9 cellular contexts compared by ENCODE assay signal in the genomic region with DNA sequence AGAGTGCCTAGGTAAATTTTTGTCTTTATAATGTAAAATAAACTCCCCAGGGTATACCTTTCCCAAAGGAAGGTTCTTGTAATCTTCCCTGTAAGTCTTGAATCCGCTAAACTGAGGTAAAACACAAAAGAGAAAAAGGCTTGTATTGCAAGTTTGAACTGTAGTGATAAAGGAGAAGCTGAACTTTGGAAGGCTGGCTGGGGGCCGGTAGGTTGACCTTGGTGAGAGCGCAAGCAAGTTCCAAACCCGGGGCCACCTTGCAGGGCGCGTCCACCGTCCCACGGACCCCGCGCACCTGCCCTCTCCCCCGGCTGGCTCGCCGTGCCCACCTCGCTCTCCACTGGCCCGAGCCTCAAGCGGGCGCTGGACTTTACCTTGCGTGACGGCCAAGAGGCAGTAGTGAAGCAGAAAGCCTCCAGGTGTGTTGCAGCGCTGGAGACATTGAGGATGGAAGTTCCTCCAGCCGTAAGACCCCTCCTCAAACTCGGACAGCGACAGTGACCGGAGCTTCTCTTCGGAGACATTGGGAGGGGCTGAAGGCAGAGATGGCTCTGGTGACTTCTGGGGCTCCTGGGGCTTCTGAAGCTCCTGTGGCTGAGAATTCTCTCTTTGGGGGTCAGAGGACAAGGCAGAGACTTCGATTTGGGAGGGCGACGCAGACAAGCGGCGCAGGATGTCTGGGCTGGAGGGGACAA. TPM values are rescaled to one million over a fixed set of nuclear protein-coding genes. Genes with fewer than 3 reads are reported as not detected.
DNase-seq lines count a peak whose midpoint lies in the region; ATAC-seq and TF ChIP-seq lines count a peak whose summit lies in the region.
"Had no signal": no experiment of that assay in that cellular context is flagged by ENCODE, and none has a peak within 500 bp of the region (broad histone marks: within the 10 kb centered on the region; RNA-seq: fewer than 3 reads in every experiment).

No MANE protein-coding gene starts in this region.

- peaks cover 12% of the 10 kb centered on the region for H3K27me3 Mint-ChIP-seq in activated CD4-positive, alpha-beta T cell treated with anti-CD3 and anti-CD28 coated beads, Interleukin-2, amount 10 ng/mL, durations not matched to agents 7 days and 5 days
- peaks cover 10% of the 10 kb centered on the region for H3K27me3 Mint-ChIP-seq in activated naive CD8-positive, alpha-beta T cell treated with anti-CD3 and anti-CD28 coated beads, Interleukin-2, amount 50 U/mL, for 24 hours

- peak overlapping the region; percentile 60 to 82 for H3K27ac ChIP-seq in left lung
- H3K27ac ChIP-seq in tibial nerve: no peak overlapping the region

- H3K4me3 ChIP-seq in left lung (peak overlapping the region; percentile 45 to 55), tibial nerve (peak overlapping the region; percentile 24 to 54 (median 46))

- H3K27ac Mint-ChIP-seq in activated CD4-positive, alpha-beta T cell treated with anti-CD3 and anti-CD28 coated beads, Interleukin-2, amount 10 ng/mL, durations not matched to agents 7 days and 5 days: peak overlapping the region; percentile 60
- H3K27ac Mint-ChIP-seq in activated naive CD8-positive, alpha-beta T cell treated with anti-CD3 and anti-CD28 coated beads, Interleukin-2, amount 50 U/mL, for 24 hours: no peak overlapping the region

- H3K36me3 Mint-ChIP-seq in activated CD4-positive, alpha-beta T cell treated with anti-CD3 and anti-CD28 coated beads, Interleukin-2, amount 10 ng/mL, durations not matched to agents 7 days and 5 days (ENCODE audit: low read depth): no peaks in the 10 kb centered on the region
- H3K36me3 Mint-ChIP-seq in activated naive CD8-positive, alpha-beta T cell treated with anti-CD3 and anti-CD28 coated beads, Interleukin-2, amount 50 U/mL, for 24 hours (ENCODE audit: low read depth): no peaks in the 10 kb centered on the region

- POLR2A ChIA-PET in activated CD4-positive, alpha-beta T cell treated with anti-CD3 and anti-CD28 coated beads, Interleukin-2, amount 10 ng/mL, durations not matched to agents 7 days and 5 days (lab: Charles Lee): no interaction called here

- WGBS in tibial nerve, 2 donors: 3 to 5% methylated on average over 18 to 27 of the region's 30 CpGs

- TF ChIP-seq CTCF in left lung (IDR thresholded peaks at IDR 0.05) (no peak), tibial nerve (IDR thresholded peaks at IDR 0.05) (no peak)

- TF ChIP-seq POLR2A in tibial nerve (IDR thresholded peaks at IDR 0.05): no peak

- H3K9me3 ChIP-seq in left lung: no peaks in the 10 kb centered on the region
- H3K9me3 ChIP-seq in tibial nerve: no peaks in the 10 kb centered on the region

- H3K27me3 ChIP-seq in left lung: peaks cover 0 to 6% of the 10 kb centered on the region in 2 donors
- H3K27me3 ChIP-seq in tibial nerve: peaks cover 0 to 8% of the 10 kb centered on the region in 2 donors

- intact Hi-C loops in left lung (cut with DNase I): no loop called here

- peak; percentile 3 for ATAC-seq in HG03139 (IDR thresholded peaks at IDR 0.05; ENCODE audit: unreplicated experiment)
- no peak for ATAC-seq in activated naive CD8-positive, alpha-beta T cell treated with anti-CD3 and anti-CD28 coated beads, Interleukin-2, amount 50 U/mL, for 24 hours
- ATAC-seq in left lung: peak; percentile 55

- CTCF ChIA-PET in activated CD4-positive, alpha-beta T cell treated with anti-CD3 and anti-CD28 coated beads, Interleukin-2, amount 10 ng/mL, durations not matched to agents 7 days and 5 days (lab: Charles Lee): interaction anchor here (1.1 to 2.3 kb wide), 2 partner anchors 10 to 65 kb away, joined by 3 to 7 read pairs; no protein-coding TSS in a partner anchor

- peaks cover 0 to 14% of the 10 kb centered on the region in 2 donors for H3K4me1 ChIP-seq in left lung
- peaks cover 0 to 17% (median 7%) of the 10 kb centered on the region in 4 donors for H3K4me1 ChIP-seq in tibial nerve

- no peaks in the 10 kb centered on the region for H3K9me3 Mint-ChIP-seq in activated CD4-positive, alpha-beta T cell treated with anti-CD3 and anti-CD28 coated beads, Interleukin-2, amount 10 ng/mL, durations not matched to agents 7 days and 5 days
- H3K9me3 Mint-ChIP-seq in activated naive CD8-positive, alpha-beta T cell treated with anti-CD3 and anti-CD28 coated beads, Interleukin-2, amount 50 U/mL, for 24 hours: no peaks in the 10 kb centered on the region

- TF ChIP-seq EP300 in tibial nerve (IDR thresholded peaks at IDR 0.05): no peak

- peak overlapping the region; percentile 78 for H3K4me3 Mint-ChIP-seq in activated CD4-positive, alpha-beta T cell treated with anti-CD3 and anti-CD28 coated beads, Interleukin-2, amount 10 ng/mL, durations not matched to agents 7 days and 5 days
- H3K4me3 Mint-ChIP-seq in activated naive CD8-positive, alpha-beta T cell treated with anti-CD3 and anti-CD28 coated beads, Interleukin-2, amount 50 U/mL, for 24 hours: peak overlapping the region; percentile 74

- DNase-seq in activated CD4-positive, alpha-beta T cell treated with anti-CD3 and anti-CD28 coated beads, Interleukin-2, amount 10 ng/mL, durations not matched to agents 7 days and 5 days: no peak
- DNase-seq in activated CD4-positive, alpha-beta T cell treated with anti-CD3 and anti-CD28 coated beads for 48 hours: no peak
- DNase-seq in activated naive CD8-positive, alpha-beta T cell treated with anti-CD3 and anti-CD28 coated beads, Interleukin-2, amount 50 U/mL, for 24 hours: no peak
- DNase-seq in left lung (peak; percentile 40 to 84), tibial nerve (ENCODE audit: low spot score in 2 of 2) (no peak), NCI-H2196 treated with DMSO at 0.1 percent for 48 hours (lab: John Stamatoyannopoulos, UW; ENCODE audit: unreplicated experiment) (no peak), NCI-H2029 (lab: John Stamatoyannopoulos, UW) (no peak)

- H3K36me3 ChIP-seq in left lung (no peaks in the 10 kb centered on the region), tibial nerve (no peaks in the 10 kb centered on the region)

- peaks cover 25% of the 10 kb centered on the region for H3K4me1 Mint-ChIP-seq in activated CD4-positive, alpha-beta T cell treated with anti-CD3 and anti-CD28 coated beads, Interleukin-2, amount 10 ng/mL, durations not matched to agents 7 days and 5 days
- H3K4me1 Mint-ChIP-seq in activated naive CD8-positive, alpha-beta T cell treated with anti-CD3 and anti-CD28 coated beads, Interleukin-2, amount 50 U/mL, for 24 hours: peaks cover 22% of the 10 kb centered on the region

RNA-seq across cellular contexts. Expression of gene SLCO4C1, which starts 0.4 kb away (rescaled TPM):
- under 1 TPM; 0.25 to 0.42 TPM for total RNA-seq in activated CD4-positive, alpha-beta T cell treated with anti-CD3 and anti-CD28 coated beads, Interleukin-2, amount 10 ng/mL, durations not matched to agents 7 days and 5 days
- total RNA-seq in left lung: 10 to 100 TPM; 27.4 to 39.8 TPM
- not detected for total RNA-seq in tibial nerve
- total RNA-seq: Daoy had no signal

Comparison
In these comparisons a context has a peak if more than half of its experiments do, and no peak if none do; other contexts are left out.
1. DNase-seq: peak in left lung (2 of 2); none in activated CD4-positive, alpha-beta T cell treated with anti-CD3 and anti-CD28 coated beads, Interleukin-2, amount 10 ng/mL, durations not matched to agents 7 days and 5 days (single experiment), activated CD4-positive, alpha-beta T cell treated with anti-CD3 and anti-CD28 coated beads for 48 hours (single experiment), activated naive CD8-positive, alpha-beta T cell treated with anti-CD3 and anti-CD28 coated beads, Interleukin-2, amount 50 U/mL, for 24 hours (single experiment), tibial nerve (0 of 2), NCI-H2196 treated with DMSO at 0.1 percent for 48 hours (single experiment) and NCI-H2029 (single experiment).
2. H3K27ac ChIP-seq: peak in left lung (2 of 2); none in tibial nerve (0 of 4).
3. RNA of gene SLCO4C1, which starts 0.4 kb away (total RNA-seq): 27.4 to 39.8 TPM in left lung; 0.25 to 0.42 TPM in activated CD4-positive, alpha-beta T cell treated with anti-CD3 and anti-CD28 coated beads, Interleukin-2, amount 10 ng/mL, durations not matched to agents 7 days and 5 days and not detected in tibial nerve; every median in the first group is over 10 times any median in the second.